1 cellular context compared by ENCODE assay signal in genomic region chr18:69975294-69975693, GRCh38. TPM values are rescaled to one million over a fixed set of nuclear protein-coding genes. Genes with fewer than 3 reads are reported as not detected.
"Had no signal": no experiment of that assay in that cellular context is flagged by ENCODE, and none has a peak within 500 bp of the region (broad histone marks: within the 10 kb centered on the region; RNA-seq: fewer than 3 reads in every experiment).

No MANE protein-coding gene starts in this region.

RNA-seq across cellular contexts. Expression of gene CD226, which starts 27.6 kb away (rescaled TPM):
- total RNA-seq: kidney epithelial cell had no signal
